In the genomic region with DNA sequence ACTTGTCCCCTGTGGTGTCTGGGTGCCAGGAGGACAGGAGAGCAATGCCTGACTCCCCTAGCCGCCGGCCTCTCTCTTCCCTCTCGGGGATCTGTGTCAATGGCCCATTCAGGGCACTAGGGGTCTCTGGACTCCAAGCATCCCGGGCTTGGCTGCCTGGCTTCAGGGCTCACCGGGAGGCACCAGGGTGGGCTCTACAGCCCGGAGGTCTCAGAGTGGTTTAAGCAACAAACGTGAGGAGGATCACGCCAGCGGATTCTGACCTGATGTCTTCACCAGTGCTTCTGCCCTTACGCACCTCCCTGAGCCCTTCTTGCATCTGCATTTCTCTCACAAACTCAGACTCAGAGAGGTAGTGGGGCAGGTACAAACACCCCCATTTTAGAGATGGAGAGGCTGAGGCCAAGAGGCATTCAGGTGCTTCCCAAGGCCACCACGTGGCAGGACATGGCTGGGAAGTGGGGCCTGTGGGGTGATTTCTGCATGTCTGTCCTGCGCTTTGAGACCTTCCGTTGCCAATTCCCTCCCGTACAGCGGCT, we compare ENCODE assay signal across 8 cellular contexts.
DNase-seq lines count a peak whose midpoint lies in the region; ATAC-seq and TF ChIP-seq lines count a peak whose summit lies in the region.

No MANE protein-coding gene starts in this region.

- no peaks in the 10 kb centered on the region for H3K36me3 ChIP-seq in sigmoid colon

- no peaks in the 10 kb centered on the region for H3K9me3 ChIP-seq in sigmoid colon

- DNase-seq in activated naive CD4-positive, alpha-beta T cell treated with anti-CD3 and anti-CD28 coated beads, Interleukin-2, amount 10 ng/mL, durations not matched to agents 7 days and 5 days = peak; percentile 35
- no peak for DNase-seq in activated naive CD4-positive, alpha-beta T cell treated with anti-CD3 and anti-CD28 coated beads, Interleukin-2, amount 50 U/mL, for 16 hours
- DNase-seq in HL-60 (ENCODE audit: low read depth in 1 of 2, low spot score in 1 of 2) (peak in 1 of 2 experiments; percentile 17), glomerular visceral epithelial cell (ENCODE audit: extremely low spot score) (peak; percentile 45), sigmoid colon (no peak), ureter (ENCODE audit: low spot score) (no peak)

- H3K27ac ChIP-seq in HL-60 (replicated peaks) (no peak overlapping the region), VCaP (no peak overlapping the region), sigmoid colon (no peak overlapping the region)

- intact Hi-C loops in sigmoid colon (cut with DNase I) = no loop called here

- H3K36me3 Mint-ChIP-seq in activated naive CD4-positive, alpha-beta T cell treated with anti-CD3 and anti-CD28 coated beads, Interleukin-2, amount 10 ng/mL, durations not matched to agents 7 days and 5 days = no peaks in the 10 kb centered on the region

- no peak overlapping the region for H3K4me3 Mint-ChIP-seq in activated naive CD4-positive, alpha-beta T cell treated with anti-CD3 and anti-CD28 coated beads, Interleukin-2, amount 10 ng/mL, durations not matched to agents 7 days and 5 days

- H3K27me3 ChIP-seq in HL-60 (ENCODE audit: insufficient read depth, poor library complexity, severe bottlenecking) = no peaks in the 10 kb centered on the region
- peaks cover 0 to 13% (median 0%) of the 10 kb centered on the region in 3 donors for H3K27me3 ChIP-seq in sigmoid colon

- no peaks in the 10 kb centered on the region for H3K4me1 ChIP-seq in sigmoid colon

- TF ChIP-seq CTCF in HL-60 (IDR thresholded peaks at IDR 0.05; ENCODE audit: insufficient read depth, low read length) (peak; percentile 90), VCaP (conservative IDR thresholded peaks at IDR 0.05) (peak; percentile 82), sigmoid colon (IDR thresholded peaks at IDR 0.05) (peak in 3 of 4 experiments; percentile 16 to 53 (median 46))

- no peak for TF ChIP-seq POLR2A in sigmoid colon (IDR thresholded peaks at IDR 0.05)

- no peaks in the 10 kb centered on the region for H3K9me3 Mint-ChIP-seq in activated naive CD4-positive, alpha-beta T cell treated with anti-CD3 and anti-CD28 coated beads, Interleukin-2, amount 10 ng/mL, durations not matched to agents 7 days and 5 days

- peak; percentile 81 for ATAC-seq in GM21447 (IDR thresholded peaks at IDR 0.05; ENCODE audit: unreplicated experiment)

- no peak overlapping the region for H3K4me3 ChIP-seq in HL-60 (replicated peaks; ENCODE audit: insufficient read depth, low read length)
- H3K4me3 ChIP-seq in sigmoid colon = no peak overlapping the region

- no peak for TF ChIP-seq EP300 in sigmoid colon (IDR thresholded peaks at IDR 0.05)

- no peaks in the 10 kb centered on the region for H3K27me3 Mint-ChIP-seq in activated naive CD4-positive, alpha-beta T cell treated with anti-CD3 and anti-CD28 coated beads, Interleukin-2, amount 10 ng/mL, durations not matched to agents 7 days and 5 days

- CTCF ChIA-PET in activated naive CD4-positive, alpha-beta T cell treated with anti-CD3 and anti-CD28 coated beads, Interleukin-2, amount 10 ng/mL, durations not matched to agents 7 days and 5 days (lab: Charles Lee) = interaction anchor here (1.1 kb wide), 1 partner anchor 12 kb away, joined by 3 read pairs; no protein-coding TSS in a partner anchor

- H3K4me1 Mint-ChIP-seq in activated naive CD4-positive, alpha-beta T cell treated with anti-CD3 and anti-CD28 coated beads, Interleukin-2, amount 10 ng/mL, durations not matched to agents 7 days and 5 days = no peaks in the 10 kb centered on the region

- H3K27ac Mint-ChIP-seq in activated naive CD4-positive, alpha-beta T cell treated with anti-CD3 and anti-CD28 coated beads, Interleukin-2, amount 10 ng/mL, durations not matched to agents 7 days and 5 days = no peak overlapping the region

- WGBS in sigmoid colon, 2 donors = 39 to 57% methylated on average over 15 of the region's 15 CpGs

Comparison
In these comparisons a context has a peak if more than half of its experiments do, and no peak if none do; other contexts are left out.
1. DNase-seq: peak in activated naive CD4-positive, alpha-beta T cell treated with anti-CD3 and anti-CD28 coated beads, Interleukin-2, amount 10 ng/mL, durations not matched to agents 7 days and 5 days (single experiment) and glomerular visceral epithelial cell (single experiment); none in activated naive CD4-positive, alpha-beta T cell treated with anti-CD3 and anti-CD28 coated beads, Interleukin-2, amount 50 U/mL, for 16 hours (single experiment), sigmoid colon (single experiment) and ureter (single experiment).
2. Peak in every context shown above with its lines, with median percentiles within 50 percentile points of each other: CTCF ChIP-seq.